2 cellular contexts compared by ENCODE assay signal in the genomic region with DNA sequence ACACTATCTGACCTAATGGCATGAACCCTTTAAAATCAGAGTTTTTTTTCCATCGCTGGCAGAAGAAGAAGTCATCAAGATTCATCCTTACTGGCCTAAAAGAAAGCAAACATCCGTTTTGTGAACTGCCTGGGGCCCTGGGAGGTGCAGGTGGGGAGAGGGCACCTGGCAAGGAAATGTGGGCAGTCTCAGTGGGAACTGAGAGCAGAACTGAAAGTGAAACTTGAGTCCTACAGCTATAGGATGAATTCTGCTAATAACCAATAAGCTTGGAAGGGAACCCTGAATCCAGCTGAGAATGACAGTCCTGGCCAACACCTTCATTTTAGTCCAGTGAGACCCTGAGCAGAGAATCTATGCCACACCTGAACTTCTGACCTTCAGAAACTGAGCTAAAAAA.
TF ChIP-seq lines count a peak whose summit lies in the region.

No MANE protein-coding gene starts in this region.

TF ChIP-seq in SK-N-SH, 30 proteins besides CTCF, POLR2A, EP300 and RAD21 (continued from another document):
- TF ChIP-seq, protein P1, sequence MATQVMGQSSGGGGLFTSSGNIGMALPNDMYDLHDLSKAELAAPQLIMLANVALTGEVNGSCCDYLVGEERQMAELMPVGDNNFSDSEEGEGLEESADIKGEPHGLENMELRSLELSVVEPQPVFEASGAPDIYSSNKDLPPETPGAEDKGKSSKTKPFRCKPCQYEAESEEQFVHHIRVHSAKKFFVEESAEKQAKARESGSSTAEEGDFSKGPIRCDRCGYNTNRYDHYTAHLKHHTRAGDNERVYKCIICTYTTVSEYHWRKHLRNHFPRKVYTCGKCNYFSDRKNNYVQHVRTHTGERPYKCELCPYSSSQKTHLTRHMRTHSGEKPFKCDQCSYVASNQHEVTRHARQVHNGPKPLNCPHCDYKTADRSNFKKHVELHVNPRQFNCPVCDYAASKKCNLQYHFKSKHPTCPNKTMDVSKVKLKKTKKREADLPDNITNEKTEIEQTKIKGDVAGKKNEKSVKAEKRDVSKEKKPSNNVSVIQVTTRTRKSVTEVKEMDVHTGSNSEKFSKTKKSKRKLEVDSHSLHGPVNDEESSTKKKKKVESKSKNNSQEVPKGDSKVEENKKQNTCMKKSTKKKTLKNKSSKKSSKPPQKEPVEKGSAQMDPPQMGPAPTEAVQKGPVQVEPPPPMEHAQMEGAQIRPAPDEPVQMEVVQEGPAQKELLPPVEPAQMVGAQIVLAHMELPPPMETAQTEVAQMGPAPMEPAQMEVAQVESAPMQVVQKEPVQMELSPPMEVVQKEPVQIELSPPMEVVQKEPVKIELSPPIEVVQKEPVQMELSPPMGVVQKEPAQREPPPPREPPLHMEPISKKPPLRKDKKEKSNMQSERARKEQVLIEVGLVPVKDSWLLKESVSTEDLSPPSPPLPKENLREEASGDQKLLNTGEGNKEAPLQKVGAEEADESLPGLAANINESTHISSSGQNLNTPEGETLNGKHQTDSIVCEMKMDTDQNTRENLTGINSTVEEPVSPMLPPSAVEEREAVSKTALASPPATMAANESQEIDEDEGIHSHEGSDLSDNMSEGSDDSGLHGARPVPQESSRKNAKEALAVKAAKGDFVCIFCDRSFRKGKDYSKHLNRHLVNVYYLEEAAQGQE (IDR thresholded peaks at IDR 0.05; ENCODE audit: low read depth, low read length): no peak
- TF ChIP-seq NFIC (IDR thresholded peaks at IDR 0.05; ENCODE audit: borderline replicate concordance) (no peak), EZH2phosphoT487 (IDR thresholded peaks at IDR 0.05; ENCODE audit: borderline replicate concordance, low read depth) (no peak), RCOR1 (IDR thresholded peaks at IDR 0.05; ENCODE audit: low read length) (no peak), FOSL2 (IDR thresholded peaks at IDR 0.05; ENCODE audit: borderline replicate concordance, low read depth) (no peak), JUND (IDR thresholded peaks at IDR 0.05) (no peak)
- TF ChIP-seq, protein P2, sequence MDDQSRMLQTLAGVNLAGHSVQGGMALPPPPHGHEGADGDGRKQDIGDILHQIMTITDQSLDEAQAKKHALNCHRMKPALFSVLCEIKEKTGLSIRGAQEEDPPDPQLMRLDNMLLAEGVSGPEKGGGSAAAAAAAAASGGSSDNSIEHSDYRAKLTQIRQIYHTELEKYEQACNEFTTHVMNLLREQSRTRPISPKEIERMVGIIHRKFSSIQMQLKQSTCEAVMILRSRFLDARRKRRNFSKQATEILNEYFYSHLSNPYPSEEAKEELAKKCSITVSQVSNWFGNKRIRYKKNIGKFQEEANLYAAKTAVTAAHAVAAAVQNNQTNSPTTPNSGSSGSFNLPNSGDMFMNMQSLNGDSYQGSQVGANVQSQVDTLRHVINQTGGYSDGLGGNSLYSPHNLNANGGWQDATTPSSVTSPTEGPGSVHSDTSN (IDR thresholded peaks at IDR 0.05): no peak
- TF ChIP-seq, protein P3, sequence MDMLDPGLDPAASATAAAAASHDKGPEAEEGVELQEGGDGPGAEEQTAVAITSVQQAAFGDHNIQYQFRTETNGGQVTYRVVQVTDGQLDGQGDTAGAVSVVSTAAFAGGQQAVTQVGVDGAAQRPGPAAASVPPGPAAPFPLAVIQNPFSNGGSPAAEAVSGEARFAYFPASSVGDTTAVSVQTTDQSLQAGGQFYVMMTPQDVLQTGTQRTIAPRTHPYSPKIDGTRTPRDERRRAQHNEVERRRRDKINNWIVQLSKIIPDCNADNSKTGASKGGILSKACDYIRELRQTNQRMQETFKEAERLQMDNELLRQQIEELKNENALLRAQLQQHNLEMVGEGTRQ (IDR thresholded peaks at IDR 0.05; ENCODE audit: borderline replicate concordance, low read depth, low read length): no peak
- TF ChIP-seq, protein P4, sequence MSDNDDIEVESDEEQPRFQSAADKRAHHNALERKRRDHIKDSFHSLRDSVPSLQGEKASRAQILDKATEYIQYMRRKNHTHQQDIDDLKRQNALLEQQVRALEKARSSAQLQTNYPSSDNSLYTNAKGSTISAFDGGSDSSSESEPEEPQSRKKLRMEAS (IDR thresholded peaks at IDR 0.05; ENCODE audit: low read depth): no peak

TF ChIP-seq in GM23338, 12 proteins besides CTCF, POLR2A, EP300 and RAD21 (continued from another document):
- TF ChIP-seq, protein P1 (IDR thresholded peaks at IDR 0.05; ENCODE audit: unreplicated experiment): no peak
- TF ChIP-seq CREB1 (CRISPR knock-in tag; IDR thresholded peaks at IDR 0.05; ENCODE audit: low read depth): no peak
- no peak for TF ChIP-seq POLR2AphosphoS5 (IDR thresholded peaks at IDR 0.05; ENCODE audit: low read depth)
- TF ChIP-seq EZH2 (IDR thresholded peaks at IDR 0.05; ENCODE audit: low read depth, unreplicated experiment): no peak
